ENCODE assay signal across 28 cellular contexts in the genomic region with DNA sequence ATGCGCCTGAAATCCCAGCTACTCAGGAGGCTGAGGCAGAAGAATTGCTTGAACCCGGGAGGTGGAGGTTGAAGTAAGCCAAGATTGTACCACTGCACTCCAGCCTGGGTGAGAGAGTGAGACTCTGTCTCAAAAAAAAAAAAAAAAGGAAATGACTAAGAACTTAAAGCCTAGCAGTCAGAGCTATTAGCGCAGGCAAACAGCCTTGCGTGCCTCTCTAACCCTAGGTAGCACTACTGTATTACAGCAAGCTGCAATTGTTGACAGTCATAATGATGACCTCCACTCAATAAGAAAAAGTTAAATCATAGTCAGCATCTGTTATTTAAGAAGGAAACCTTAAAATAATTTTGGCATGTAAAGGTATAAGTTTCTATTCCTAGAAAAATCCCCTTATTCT. TPM values are rescaled to one million over a fixed set of nuclear protein-coding genes. Genes with fewer than 3 reads are reported as not detected.
DNase-seq lines count a peak whose midpoint lies in the region; ATAC-seq and TF ChIP-seq lines count a peak whose summit lies in the region.
"Had no signal": no experiment of that assay in that cellular context is flagged by ENCODE, and none has a peak within 500 bp of the region (broad histone marks: within the 10 kb centered on the region; RNA-seq: fewer than 3 reads in every experiment).

No MANE protein-coding gene starts in this region.

- peaks cover 20 to 26% (median 21%) of the 10 kb centered on the region in 4 donors for H3K4me1 ChIP-seq in esophagus muscularis mucosa
- H3K4me1 ChIP-seq: Caco-2 had no signal

- no peaks in the 10 kb centered on the region for H3K27me3 ChIP-seq in esophagus muscularis mucosa
- H3K27me3 ChIP-seq: heart right ventricle, suprapubic skin had no signal

- no peaks in the 10 kb centered on the region for H3K9me3 ChIP-seq in esophagus muscularis mucosa
- H3K9me3 ChIP-seq: A549, Caco-2, heart right ventricle, suprapubic skin had no signal

- intact Hi-C loops in esophagus muscularis mucosa (cut with DNase I) = no loop called here

- 83% methylated on average over 4 of the region's 4 CpGs for WGBS in esophagus muscularis mucosa

- TF ChIP-seq CTCF in epithelial cell of esophagus (IDR thresholded peaks at IDR 0.05; ENCODE audit: insufficient read depth, low read depth, low read length, missing control alignments) (no peak), esophagus muscularis mucosa (IDR thresholded peaks at IDR 0.05) (no peak)

- TF ChIP-seq EP300 in esophagus muscularis mucosa (IDR thresholded peaks at IDR 0.05) = no peak

- peak; percentile 4 to 25 for DNase-seq in AML-193 (lab: John Stamatoyannopoulos, UW)
- peak; percentile 68 for DNase-seq in HT1080 (ENCODE audit: low read depth)
- peak; percentile 43 for DNase-seq in RPMI8226
- peak; percentile 51 for DNase-seq in epithelial cell of esophagus (ENCODE audit: low read depth)
- DNase-seq in esophagus muscularis mucosa (ENCODE audit: extremely low spot score) = no peak
- DNase-seq in epidermal melanocyte (ENCODE audit: insufficient read length, low spot score) = no peak
- DNase-seq: activated naive CD4-positive, alpha-beta T cell treated with anti-CD3 and anti-CD28 coated beads, Interleukin-2, amount 50 U/mL, for 16 hours; amygdala; Caco-2; DND-41; heart right ventricle; naive B cell; NCI-H1694 treated with DMSO at 0.1 percent for 48 hours; NCI-H526; retina; stimulated activated CD4-positive, alpha-beta T cell treated with anti-CD3 and anti-CD28 coated beads, Interleukin-4, amount 100 ng/mL, for 24 hours; stimulated activated naive B cell treated with anti-CD40 and anti-IgM and Interleukin-4, amounts not matched to agents 10 μg/mL and 1 μg/mL and 100 μg/mL, for 72 hours; T-helper 17 cell had no signal

- H3K36me3 ChIP-seq in esophagus muscularis mucosa = peaks cover 0 to 73% (median 38%) of the 10 kb centered on the region in 4 donors

- H3K4me3 ChIP-seq in epithelial cell of esophagus (ENCODE audit: low read length) (no peak overlapping the region), esophagus muscularis mucosa (no peak overlapping the region)
- H3K4me3 ChIP-seq: A549, GM12878, heart right ventricle, suprapubic skin had no signal

- no peak overlapping the region for H3K27ac ChIP-seq in esophagus muscularis mucosa (replicated peaks in 1 of 4)
- H3K27ac ChIP-seq: A549, epithelial cell of prostate, suprapubic skin had no signal

- TF ChIP-seq POLR2A in esophagus muscularis mucosa (IDR thresholded peaks at IDR 0.05; ENCODE audit: low read depth) = no peak

- ATAC-seq in GM19324 (IDR thresholded peaks at IDR 0.05; ENCODE audit: low FRiP score, unreplicated experiment) (no peak), GM21825 (IDR thresholded peaks at IDR 0.05; ENCODE audit: unreplicated experiment) (no peak)
- ATAC-seq: GM12878; HCT116; heart right ventricle; stimulated activated naive B cell treated with anti-CD40 and anti-IgM and Interleukin-4, amounts not matched to agents 10 μg/mL and 1 μg/mL and 100 μg/mL, for 72 hours; T-helper 17 cell had no signal

RNA-seq across cellular contexts. Expression of gene GSS, which starts 14.4 kb away (rescaled TPM):
- 91.8 and 95.1 TPM in 2 replicates for total RNA-seq in HT1080 (2014; rRNA removed; shearing (Covaris generic))
- polyA plus RNA-seq in HT1080 (2015; cell fraction: cytosol; rRNA removed) = 88.0 and 89.5 TPM in 2 replicates
- 156 and 163 TPM in 2 replicates for polyA plus RNA-seq in HT1080 (2015; cell fraction: nucleus; rRNA removed)
- total RNA-seq in esophagus muscularis mucosa = 10 to 100 TPM; 27.7 to 36.1 (median 28.5) TPM

RNA-seq across cellular contexts. Expression of gene MYH7B, which starts 14.4 kb away (rescaled TPM):
- total RNA-seq in HT1080 (2014; rRNA removed; shearing (Covaris generic)) = 0.33 TPM in 1 of 2 replicates, not detected in the other
- polyA plus RNA-seq in HT1080 (2015; cell fraction: cytosol; rRNA removed) = 0.03 TPM in 1 of 2 replicates, not detected in the other
- 0.06 and 0.11 TPM in 2 replicates for polyA plus RNA-seq in HT1080 (2015; cell fraction: nucleus; rRNA removed)
- under 1 TPM; 0.17 to 0.84 (median 0.37) TPM for total RNA-seq in esophagus muscularis mucosa
- total RNA-seq: dermis microvascular lymphatic vessel endothelial cell, fibroblast of villous mesenchyme, RPMI7951 had no signal

Comparison
In these comparisons a context has a peak if more than half of its experiments do, and no peak if none do; other contexts are left out.
1. DNase-seq: peak in AML-193 (2 of 2), HT1080 (single experiment), RPMI8226 (single experiment) and epithelial cell of esophagus (single experiment); none in esophagus muscularis mucosa (single experiment) and epidermal melanocyte (single experiment).